Comparison of ENCODE assay signal across 2 cellular contexts in the genomic region with DNA sequence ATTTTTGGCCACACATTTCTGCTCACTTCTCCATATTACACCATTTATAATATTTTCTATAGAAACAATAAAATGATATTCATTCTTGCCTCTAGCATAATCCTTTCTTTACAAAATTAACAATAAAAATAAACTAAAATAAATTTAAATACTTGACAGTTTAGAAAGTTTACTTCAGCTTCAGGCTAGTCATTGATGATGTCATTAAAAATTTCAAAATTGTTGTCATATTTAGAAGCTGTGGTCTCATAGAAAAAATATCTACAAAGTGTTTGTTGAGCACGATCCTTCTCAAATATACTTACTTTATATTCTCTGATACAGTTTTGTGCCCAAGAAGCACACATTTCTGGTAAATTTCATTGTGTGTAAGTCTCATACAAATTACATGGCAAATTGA.
TF ChIP-seq lines count a peak whose summit lies in the region.

No MANE protein-coding gene starts in this region.

TF ChIP-seq in HepG2, 621 proteins besides CTCF, POLR2A, EP300 and RAD21 (continued from another document):
- TF ChIP-seq, protein P1, sequence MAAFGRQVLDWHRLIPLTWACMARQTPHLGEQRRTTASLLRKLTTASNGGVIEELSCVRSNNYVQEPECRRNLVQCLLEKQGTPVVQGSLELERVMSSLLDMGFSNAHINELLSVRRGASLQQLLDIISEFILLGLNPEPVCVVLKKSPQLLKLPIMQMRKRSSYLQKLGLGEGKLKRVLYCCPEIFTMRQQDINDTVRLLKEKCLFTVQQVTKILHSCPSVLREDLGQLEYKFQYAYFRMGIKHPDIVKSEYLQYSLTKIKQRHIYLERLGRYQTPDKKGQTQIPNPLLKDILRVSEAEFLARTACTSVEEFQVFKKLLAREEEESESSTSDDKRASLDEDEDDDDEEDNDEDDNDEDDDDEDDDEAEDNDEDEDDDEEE (CRISPR knock-in tag; IDR thresholded peaks at IDR 0.05), result no peak
- TF ChIP-seq NFATC3 (CRISPR knock-in tag; IDR thresholded peaks at IDR 0.05) (no peak), ZNF792 (CRISPR knock-in tag; IDR thresholded peaks at IDR 0.05) (no peak), ZEB1 (IDR thresholded peaks at IDR 0.05; ENCODE audit: insufficient replicate concordance, low read depth) (no peak), RXRA (CRISPR knock-in tag; IDR thresholded peaks at IDR 0.05) (no peak), SYNCRIP (IDR thresholded peaks at IDR 0.05; ENCODE audit: insufficient read depth, low read depth, low read length) (no peak), ATF7 (IDR thresholded peaks at IDR 0.05) (peak; percentile 86), ATF7 (CRISPR knock-in tag; IDR thresholded peaks at IDR 0.05) (no peak), ZNF777 (CRISPR knock-in tag; IDR thresholded peaks at IDR 0.05) (no peak), ZMAT3 (CRISPR knock-in tag; conservative IDR thresholded peaks at IDR 0.05) (no peak), CREB1 (IDR thresholded peaks at IDR 0.05) (peak; percentile 68), CREB1 (CRISPR knock-in tag; IDR thresholded peaks at IDR 0.05) (no peak), SALL2 (CRISPR knock-in tag; IDR thresholded peaks at IDR 0.05) (no peak), ZMYM2 (CRISPR knock-in tag; IDR thresholded peaks at IDR 0.05) (no peak)
- TF ChIP-seq, protein P2, sequence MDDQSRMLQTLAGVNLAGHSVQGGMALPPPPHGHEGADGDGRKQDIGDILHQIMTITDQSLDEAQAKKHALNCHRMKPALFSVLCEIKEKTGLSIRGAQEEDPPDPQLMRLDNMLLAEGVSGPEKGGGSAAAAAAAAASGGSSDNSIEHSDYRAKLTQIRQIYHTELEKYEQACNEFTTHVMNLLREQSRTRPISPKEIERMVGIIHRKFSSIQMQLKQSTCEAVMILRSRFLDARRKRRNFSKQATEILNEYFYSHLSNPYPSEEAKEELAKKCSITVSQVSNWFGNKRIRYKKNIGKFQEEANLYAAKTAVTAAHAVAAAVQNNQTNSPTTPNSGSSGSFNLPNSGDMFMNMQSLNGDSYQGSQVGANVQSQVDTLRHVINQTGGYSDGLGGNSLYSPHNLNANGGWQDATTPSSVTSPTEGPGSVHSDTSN (CRISPR knock-in tag; IDR thresholded peaks at IDR 0.05; ENCODE audit: borderline replicate concordance), result no peak
- TF ChIP-seq, protein P3, sequence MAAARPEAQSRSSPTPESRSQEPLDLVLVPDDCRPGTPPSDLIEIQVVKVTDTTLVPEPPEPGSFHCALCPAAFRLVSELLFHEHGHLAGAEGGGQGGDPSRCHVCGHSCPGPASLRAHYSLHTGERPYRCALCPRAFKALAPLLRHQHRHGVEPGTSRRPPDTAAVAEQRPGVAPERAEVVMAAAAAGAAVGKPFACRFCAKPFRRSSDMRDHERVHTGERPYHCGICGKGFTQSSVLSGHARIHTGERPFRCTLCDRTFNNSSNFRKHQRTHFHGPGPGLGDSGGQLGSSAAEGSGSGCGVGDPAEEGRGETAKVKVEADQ (CRISPR knock-in tag; IDR thresholded peaks at IDR 0.05; ENCODE audit: borderline replicate concordance), result no peak
- TF ChIP-seq, protein P4, sequence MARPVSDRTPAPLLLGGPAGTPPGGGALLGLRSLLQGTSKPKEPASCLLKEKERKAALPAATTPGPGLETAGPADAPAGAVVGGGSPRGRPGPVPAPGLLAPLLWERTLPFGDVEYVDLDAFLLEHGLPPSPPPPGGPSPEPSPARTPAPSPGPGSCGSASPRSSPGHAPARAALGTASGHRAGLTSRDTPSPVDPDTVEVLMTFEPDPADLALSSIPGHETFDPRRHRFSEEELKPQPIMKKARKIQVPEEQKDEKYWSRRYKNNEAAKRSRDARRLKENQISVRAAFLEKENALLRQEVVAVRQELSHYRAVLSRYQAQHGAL (CRISPR knock-in tag; IDR thresholded peaks at IDR 0.05; ENCODE audit: not compliant biosample characterization), result no peak

TF ChIP-seq in K562, 482 proteins besides CTCF, POLR2A, EP300 and RAD21 (continued from another document):
- TF ChIP-seq, protein P5, sequence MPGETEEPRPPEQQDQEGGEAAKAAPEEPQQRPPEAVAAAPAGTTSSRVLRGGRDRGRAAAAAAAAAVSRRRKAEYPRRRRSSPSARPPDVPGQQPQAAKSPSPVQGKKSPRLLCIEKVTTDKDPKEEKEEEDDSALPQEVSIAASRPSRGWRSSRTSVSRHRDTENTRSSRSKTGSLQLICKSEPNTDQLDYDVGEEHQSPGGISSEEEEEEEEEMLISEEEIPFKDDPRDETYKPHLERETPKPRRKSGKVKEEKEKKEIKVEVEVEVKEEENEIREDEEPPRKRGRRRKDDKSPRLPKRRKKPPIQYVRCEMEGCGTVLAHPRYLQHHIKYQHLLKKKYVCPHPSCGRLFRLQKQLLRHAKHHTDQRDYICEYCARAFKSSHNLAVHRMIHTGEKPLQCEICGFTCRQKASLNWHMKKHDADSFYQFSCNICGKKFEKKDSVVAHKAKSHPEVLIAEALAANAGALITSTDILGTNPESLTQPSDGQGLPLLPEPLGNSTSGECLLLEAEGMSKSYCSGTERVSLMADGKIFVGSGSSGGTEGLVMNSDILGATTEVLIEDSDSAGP (CRISPR knock-in tag; IDR thresholded peaks at IDR 0.05), result no peak
